ENCODE assay signal across 30 cellular contexts in genomic region chr6:80376411-80376810, GRCh38.
"Had no signal": no experiment of that assay in that cellular context is flagged by ENCODE, and none has a peak within 500 bp of the region (broad histone marks: within the 10 kb centered on the region; RNA-seq: fewer than 3 reads in every experiment).

No MANE protein-coding gene starts in this region.

- H3K9me3 Mint-ChIP-seq: activated CD4-positive, alpha-beta memory T cell treated with anti-CD3 and anti-CD28 coated beads for 36 hours; activated T-helper 1 cell treated with anti-CD3 and anti-CD28 coated beads, Interleukin-12 subunit alpha, Interleukin-12 subunit beta, Interleukin-2, Interleukin-4 antibody, amounts not matched to agents 30 ng/mL and 10 ng/mL and 1 ng/mL, durations not matched to agents 14 hours and 24 hours and 36 hours had no signal

- H3K27ac Mint-ChIP-seq: activated CD4-positive, alpha-beta memory T cell treated with anti-CD3 and anti-CD28 coated beads for 36 hours; activated CD4-positive, alpha-beta T cell treated with anti-CD3 and anti-CD28 coated beads, Interleukin-2, amount 10 ng/mL, durations not matched to agents 24 days and 14 days; activated naive CD4-positive, alpha-beta T cell treated with anti-CD3 and anti-CD28 coated beads for 36 hours; activated naive CD8-positive, alpha-beta T cell treated with anti-CD3 and anti-CD28 coated beads for 36 hours; activated T-helper 1 cell treated with anti-CD3 and anti-CD28 coated beads, Interleukin-12 subunit alpha, Interleukin-12 subunit beta, Interleukin-2, Interleukin-4 antibody, amounts not matched to agents 30 ng/mL and 10 ng/mL and 1 ng/mL, durations not matched to agents 14 hours and 24 hours and 36 hours; effector memory CD8-positive, alpha-beta T cell; naive B cell had no signal

- ATAC-seq: activated CD4-positive, CD25-positive, alpha-beta regulatory T cell treated with anti-CD3 and anti-CD28 coated beads, Interleukin-2, amount 50 U/mL, for 24 hours; effector memory CD8-positive, alpha-beta T cell; gastrocnemius medialis; psoas muscle; right cardiac atrium; stimulated activated naive CD8-positive, alpha-beta T cell treated with anti-CD3 and anti-CD28 coated beads, Interleukin-15, Interleukin-2, amounts not matched to agents 100 U/mL and 50 U/mL, for 24 hours had no signal

- H3K4me3 ChIP-seq: cardiac muscle cell, gastrocnemius medialis, left ventricle myocardium inferior, lung, psoas muscle, testis, transverse colon had no signal

- DNase-seq: activated CD4-positive, alpha-beta memory T cell treated with anti-CD3 and anti-CD28 coated beads for 36 hours; activated CD4-positive, alpha-beta T cell treated with anti-CD3 and anti-CD28 coated beads, Interleukin-2, amount 10 ng/mL, durations not matched to agents 24 days and 14 days; activated CD8-positive, alpha-beta memory T cell treated with anti-CD3 and anti-CD28 coated beads, Interleukin-2, amount 50 U/mL, for 4 hours; activated effector memory CD4-positive, alpha-beta T cell treated with anti-CD3 and anti-CD28 coated beads, Interleukin-2, amount 50 U/mL, for 16 hours; activated naive CD4-positive, alpha-beta T cell treated with anti-CD3 and anti-CD28 coated beads for 36 hours; activated naive CD8-positive, alpha-beta T cell treated with anti-CD3 and anti-CD28 coated beads for 36 hours; activated T-cell treated with anti-CD3 and anti-CD28 coated beads, Interleukin-2, amount 50 U/mL, for 1 hour; amniotic stem cell; cerebellar nuclear complex; cortex of kidney; effector memory CD8-positive, alpha-beta T cell; gastrocnemius medialis; glutamatergic neuron; islet precursor cell; left ventricle myocardium inferior; naive B cell; occipital lobe; psoas muscle; right cardiac atrium; stimulated activated CD4-positive, alpha-beta T cell treated with anti-CD3 and anti-CD28 coated beads, Interleukin-2, amount 100 ng/mL, for 48 hours; stimulated activated naive CD8-positive, alpha-beta T cell treated with anti-CD3 and anti-CD28 coated beads, Interleukin-15, Interleukin-2, amounts not matched to agents 100 U/mL and 50 U/mL, for 24 hours; T-helper 9 cell; testis; transverse colon; WERI-Rb-1 had no signal

- H3K4me3 Mint-ChIP-seq: activated CD4-positive, alpha-beta memory T cell treated with anti-CD3 and anti-CD28 coated beads for 36 hours; activated CD4-positive, alpha-beta T cell treated with anti-CD3 and anti-CD28 coated beads, Interleukin-2, amount 10 ng/mL, durations not matched to agents 24 days and 14 days; activated naive CD4-positive, alpha-beta T cell treated with anti-CD3 and anti-CD28 coated beads for 36 hours; activated naive CD8-positive, alpha-beta T cell treated with anti-CD3 and anti-CD28 coated beads for 36 hours; activated T-helper 1 cell treated with anti-CD3 and anti-CD28 coated beads, Interleukin-12 subunit alpha, Interleukin-12 subunit beta, Interleukin-2, Interleukin-4 antibody, amounts not matched to agents 30 ng/mL and 10 ng/mL and 1 ng/mL, durations not matched to agents 14 hours and 24 hours and 36 hours; effector memory CD8-positive, alpha-beta T cell; naive B cell; neural crest cell had no signal

- H3K4me1 Mint-ChIP-seq: activated CD4-positive, alpha-beta T cell treated with anti-CD3 and anti-CD28 coated beads, Interleukin-2, amount 10 ng/mL, durations not matched to agents 24 days and 14 days; activated naive CD8-positive, alpha-beta T cell treated with anti-CD3 and anti-CD28 coated beads for 36 hours; naive B cell; neural crest cell had no signal
